ENCODE assay signal across 9 cellular contexts in the genomic region with DNA sequence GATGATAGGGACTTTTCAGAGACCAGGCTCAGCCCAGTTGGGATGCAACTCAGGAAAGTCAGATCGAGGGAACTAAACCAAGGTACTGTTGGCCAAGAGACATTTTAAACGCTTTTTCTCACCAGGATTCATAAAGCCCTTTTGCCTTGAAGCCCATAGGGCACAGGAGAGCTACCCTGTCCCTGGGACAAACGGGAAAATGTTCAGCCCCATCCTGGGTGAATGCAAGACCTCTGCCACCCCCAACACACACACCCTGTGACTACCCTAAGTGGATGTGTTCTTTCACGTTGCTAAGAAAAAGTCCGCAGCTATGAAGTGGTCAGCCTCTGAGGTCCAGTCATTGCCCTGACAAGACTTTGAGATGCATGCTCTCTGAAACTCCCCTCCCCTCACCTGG. TPM values are rescaled to one million over a fixed set of nuclear protein-coding genes. Genes with fewer than 3 reads are reported as not detected.
DNase-seq lines count a peak whose midpoint lies in the region; ATAC-seq, FAIRE-seq and TF ChIP-seq lines count a peak whose summit lies in the region.
"Had no signal": no experiment of that assay in that cellular context is flagged by ENCODE, and none has a peak within 500 bp of the region (broad histone marks: within the 10 kb centered on the region; RNA-seq: fewer than 3 reads in every experiment).

No MANE protein-coding gene starts in this region.

- H3K27me3 ChIP-seq in K562 (ENCODE audit: control insufficient read depth in 2 of 2, insufficient read depth in 2 of 2, low read length in 2 of 2) (peaks cover 41 to 63% of the 10 kb centered on the region in 2 experiments), muscle layer of colon (ENCODE audit: control insufficient read depth in 1 of 2, insufficient read depth in 2 of 2, low read length in 2 of 2) (no peaks in the 10 kb centered on the region), transverse colon (no peaks in the 10 kb centered on the region)

- BruUV-seq in K562 (replicated peaks; lab: Mats Ljungman, UMichigan) = no TSS peak

- H3K4me2 ChIP-seq in K562 (ENCODE audit: insufficient read depth, low read length) = peak overlapping the region; percentile 79; the same call in 1 of the 2 replicates

- H3K9me3 ChIP-seq in K562 (replicated peaks; ENCODE audit: control insufficient read depth, insufficient read depth, low read depth, low read length) = no peaks in the 10 kb centered on the region
- no peaks in the 10 kb centered on the region for H3K9me3 ChIP-seq in muscle layer of colon (ENCODE audit: low read length)
- no peaks in the 10 kb centered on the region for H3K9me3 ChIP-seq in transverse colon

- H4K20me1 ChIP-seq in K562 (replicated peaks; ENCODE audit: control insufficient read depth, insufficient read depth, low read length) = no peaks in the 10 kb centered on the region

- ATAC-seq in K562 (no peak), HG02571 (IDR thresholded peaks at IDR 0.05; ENCODE audit: unreplicated experiment) (no peak)

- no peak overlapping the region for H3K4me3 ChIP-seq in K562
- peak overlapping the region in 1 of 2 donors; percentile 50 for H3K4me3 ChIP-seq in muscle layer of colon (ENCODE audit: low read depth in 1 of 2, low read length in 2 of 2)
- no peak overlapping the region for H3K4me3 ChIP-seq in transverse colon

- no peaks in the 10 kb centered on the region for H3K9me3 Mint-ChIP-seq in activated naive CD4-positive, alpha-beta T cell treated with anti-CD3 and anti-CD28 coated beads, Interleukin-2, amount 50 U/mL, for 24 hours

- H3K27ac ChIP-seq in K562 (ENCODE audit: extremely low read depth, low read depth, low read length) (no peak overlapping the region), muscle layer of colon (ENCODE audit: low read depth, low read length) (peak overlapping the region; percentile 78), transverse colon (peak overlapping the region; percentile 85 to 89 (median 87))

- no peak for TF ChIP-seq RAD21 in K562 (CRISPR knock-in tag; conservative IDR thresholded peaks at IDR 0.05 in 1 of 2, IDR thresholded peaks at IDR 0.05 in 1 of 2)

- H3K4me3 Mint-ChIP-seq in activated naive CD4-positive, alpha-beta T cell treated with anti-CD3 and anti-CD28 coated beads, Interleukin-2, amount 50 U/mL, for 24 hours = peak overlapping the region; percentile 83

- H3K36me3 ChIP-seq in K562 (ENCODE audit: control insufficient read depth, insufficient read depth, low read length) (no peaks in the 10 kb centered on the region), muscle layer of colon (ENCODE audit: insufficient read depth, low read length) (peaks cover 5% of the 10 kb centered on the region), transverse colon (no peaks in the 10 kb centered on the region)

- H3K9me1 ChIP-seq in K562 (ENCODE audit: control insufficient read depth, insufficient read depth, low read length) = no peaks in the 10 kb centered on the region

- FAIRE-seq in K562 (lab: Jason Lieb, UNC) = no peak

- peaks cover 4 to 6% of the 10 kb centered on the region in 2 experiments; a peak in 3 of 5 replicates for H3K4me1 ChIP-seq in K562 (replicated peaks in 1 of 2; ENCODE audit: control insufficient read depth in 2 of 2, insufficient read depth in 2 of 2, low read length in 2 of 2)
- peaks cover 99% of the 10 kb centered on the region for H3K4me1 ChIP-seq in muscle layer of colon (ENCODE audit: insufficient read depth, low read length)
- peaks cover 41 to 78% (median 50%) of the 10 kb centered on the region in 4 donors for H3K4me1 ChIP-seq in transverse colon

- TF ChIP-seq EP300 in K562 (IDR thresholded peaks at IDR 0.05; ENCODE audit: low read length) (no peak), transverse colon (IDR thresholded peaks at IDR 0.05; ENCODE audit: low read depth) (no peak)

- H3K27me3 Mint-ChIP-seq in activated naive CD4-positive, alpha-beta T cell treated with anti-CD3 and anti-CD28 coated beads, Interleukin-2, amount 50 U/mL, for 24 hours = no peaks in the 10 kb centered on the region

- peak overlapping the region; percentile 99 for H3K27ac Mint-ChIP-seq in activated naive CD4-positive, alpha-beta T cell treated with anti-CD3 and anti-CD28 coated beads, Interleukin-2, amount 50 U/mL, for 24 hours

- TF ChIP-seq POLR2A in K562 (conservative IDR thresholded peaks at IDR 0.05) (no peak), transverse colon (IDR thresholded peaks at IDR 0.05) (no peak)

- intact Hi-C loops in K562 (cut with micrococcal nuclease) = no loop called here
- intact Hi-C loops in transverse colon (cut with DNase I; ENCODE audit: low total_unique reads) = no loop called here

- DNase-seq in activated naive CD4-positive, alpha-beta T cell treated with anti-CD3 and anti-CD28 coated beads, Interleukin-2, amount 50 U/mL, for 16 hours = no peak
- no peak for DNase-seq in K562 (ENCODE audit: extremely low read depth in 1 of 4, low spot score in 3 of 4)
- no peak for DNase-seq in transverse colon
- DNase-seq in NOMO-1 treated with DMSO at 0.1 percent for 48 hours (lab: John Stamatoyannopoulos, UW; ENCODE audit: unreplicated experiment) = no peak
- no peak for DNase-seq in HK-2 (ENCODE audit: unreplicated experiment)
- DNase-seq: NCI-H526 treated with DMSO at 0.1 percent for 48 hours had no signal

- POLR2A ChIA-PET in K562 (lab: Yijun Ruan, JAX) = interaction anchor here (0.6 to 1.6 kb wide), 3 partner anchors 10 to 23 kb away, joined by 3 to 5 read pairs (median 4); no protein-coding TSS in a partner anchor

- no peak for TF ChIP-seq CTCF in K562 (IDR thresholded peaks at IDR 0.05 in 2 of 3, conservative IDR thresholded peaks at IDR 0.05 in 1 of 3; ENCODE audit: insufficient read depth in 2 of 3, low read depth in 1 of 3, low read length in 3 of 3)
- no peak for TF ChIP-seq CTCF in transverse colon (IDR thresholded peaks at IDR 0.05)

- peaks cover 9% of the 10 kb centered on the region for H3K36me3 Mint-ChIP-seq in activated naive CD4-positive, alpha-beta T cell treated with anti-CD3 and anti-CD28 coated beads, Interleukin-2, amount 50 U/mL, for 24 hours

- H2AFZ ChIP-seq in K562 (ENCODE audit: low read depth, low read length) = peak overlapping the region; percentile 86; the same call in 1 of the 2 replicates

- no peak overlapping the region for H3K9ac ChIP-seq in K562 (ENCODE audit: insufficient read depth in 1 of 2, low read depth in 2 of 2, low read length in 2 of 2)
- H3K9ac ChIP-seq in muscle layer of colon (ENCODE audit: low read length) = peak overlapping the region; percentile 78

- CTCF ChIA-PET in K562 (lab: Yijun Ruan, JAX; ENCODE audit: low intra/inter-chr PET ratio) = no interaction called here

- peaks cover 99% of the 10 kb centered on the region for H3K4me1 Mint-ChIP-seq in activated naive CD4-positive, alpha-beta T cell treated with anti-CD3 and anti-CD28 coated beads, Interleukin-2, amount 50 U/mL, for 24 hours

- H3K79me2 ChIP-seq in K562 (ENCODE audit: control insufficient read depth, insufficient read depth, low read length) = no peaks in the 10 kb centered on the region

- under 1% methylated on average over 5 of the region's 5 CpGs for WGBS in K562 (ENCODE audit: insufficient coverage, low coverage, missing lambda C conversion rate)
- WGBS in transverse colon (ENCODE audit: low coverage in 1 of 2), 2 donors = 52 to 64% methylated on average over 2 to 5 of the region's 5 CpGs

- in situ Hi-C loops in K562 (cut with MboI) = no loop called here
- in situ Hi-C loops in transverse colon (cut with MboI; ENCODE audit: low pct_ligation_motif_present in 1 of 4, low pct_unique_long_range_greater_than_20kb in 1 of 4, low sequenced_read_pairs in 3 of 4) = no loop called here

TF ChIP-seq in K562, 482 proteins besides CTCF, POLR2A, EP300 and RAD21:
- TF ChIP-seq TAL1 (IDR thresholded peaks at IDR 0.05) = no peak
- TF ChIP-seq PKNOX1 (IDR thresholded peaks at IDR 0.05) = no peak
- no peak for TF ChIP-seq GTF2E2 (tag; IDR thresholded peaks at IDR 0.05)
- TF ChIP-seq ZFPM2 (CRISPR knock-in tag; IDR thresholded peaks at IDR 0.05) = no peak
- no peak for TF ChIP-seq ZSCAN29 (IDR thresholded peaks at IDR 0.05)
- no peak for TF ChIP-seq NFATC3 (IDR thresholded peaks at IDR 0.05)
- no peak for TF ChIP-seq ZNF583 (CRISPR knock-in tag; IDR thresholded peaks at IDR 0.05)

RNA-seq across cellular contexts. Expression of gene ITPKB, which starts 58.4 kb away (rescaled TPM):
- total RNA-seq in K562 (2011; cell fraction: chromatin; rRNA removed; ENCODE audit: low replicate concordance) = 0.09 TPM in 1 of 2 replicates, not detected in the other
- total RNA-seq in K562 (2011; cell fraction: nucleolus; rRNA removed) = 0.13 TPM in 1 of 2 replicates, not detected in the other
- total RNA-seq in K562 (2011; cell fraction: nucleoplasm; rRNA removed) = 0.07 and 0.08 TPM in 2 replicates
- total RNA-seq in K562 (2014; rRNA removed) (not detected in 2 replicates), K562 (2014; rRNA removed; fragmentation: Illumina TruSeq; extraction: Trizol) (not detected in 2 replicates), K562 (2015; rRNA removed; fragmentation: Illumina TruSeq; extraction: Trizol) (not detected in 2 replicates), K562 (2021) (0.22 and 0.27 TPM in 2 replicates), transverse colon (10 to 100 TPM; 14.3 to 57.6 (median 23.7) TPM)
- polyA plus RNA-seq in K562 (2011; rRNA removed) (0.01 TPM in 2 replicates), K562 (2014; fragmentation: Illumina TruSeq; extraction: Trizol) (not detected in 2 replicates), K562 (2014; fragmentation: Nextera tagmentation; extraction: Ambion mirVana) (not detected), K562 (2014; rRNA removed) (not detected in 2 replicates)
- polyA plus RNA-seq in K562 (2011; cell fraction: cytosol; rRNA removed) = 0.01 TPM in 1 of 2 replicates, not detected in the other
- 0.03 TPM in 1 of 2 replicates, not detected in the other for polyA plus RNA-seq in K562 (2011; cell fraction: nucleus; rRNA removed)
- polyA plus RNA-seq in K562 (2012) = 0.01 TPM in 1 of 2 replicates, not detected in the other
- polyA minus RNA-seq in K562 (2011; rRNA and poly(A)+ RNA removed) = not detected in 2 replicates
- not detected in 2 replicates for polyA minus RNA-seq in K562 (2011; cell fraction: cytosol; rRNA and poly(A)+ RNA removed)
- polyA minus RNA-seq in K562 (2011; cell fraction: nucleus; rRNA and poly(A)+ RNA removed) = not detected in 2 replicates

Comparison
In these comparisons a context has a peak if more than half of its experiments do, and no peak if none do; other contexts are left out.
1. RNA of gene ITPKB, which starts 58.4 kb away (total RNA-seq): 14.3 to 57.6 TPM in transverse colon; 0.07 to 0.27 TPM in K562; every median in the first group is over 10 times any median in the second.